17 cellular contexts compared by ENCODE assay signal in the genomic region with DNA sequence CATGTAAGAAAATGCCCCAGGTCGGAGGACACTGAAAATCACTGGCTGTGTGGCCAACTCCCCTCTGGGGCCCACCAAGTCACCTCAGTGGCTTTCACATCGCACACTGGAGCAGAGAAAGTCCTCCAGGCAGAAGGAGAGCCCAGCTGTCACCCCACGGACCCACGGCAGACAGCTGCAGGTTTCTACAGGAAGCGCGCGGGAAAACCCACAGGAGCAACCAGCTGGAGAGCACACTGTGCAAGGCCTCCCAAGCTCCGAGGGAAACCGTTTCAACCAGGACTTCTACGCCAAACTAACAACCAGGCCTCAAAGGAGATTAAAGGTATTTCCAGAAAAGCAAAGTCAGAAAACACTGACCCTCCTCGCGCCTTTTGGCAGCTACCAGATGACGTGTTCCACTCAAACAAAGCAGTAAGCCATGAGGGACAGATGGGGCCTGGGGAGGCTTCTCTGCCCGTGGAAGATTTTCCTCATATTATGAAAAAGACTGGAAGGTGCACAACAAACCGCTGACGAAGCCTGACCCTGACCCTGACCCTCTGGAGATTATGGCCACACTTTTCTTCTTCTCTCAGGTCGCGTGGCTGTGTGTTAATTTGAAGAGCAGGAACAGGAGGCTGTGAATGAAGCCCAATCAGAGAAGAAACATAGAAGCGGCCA.
"Had no signal": no experiment of that assay in that cellular context is flagged by ENCODE, and none has a peak within 500 bp of the region (broad histone marks: within the 10 kb centered on the region; RNA-seq: fewer than 3 reads in every experiment).

No MANE protein-coding gene starts in this region.

- H3K27me3 ChIP-seq: body of pancreas, right atrium auricular region, tibial artery had no signal

- H3K4me3 Mint-ChIP-seq: activated naive CD4-positive, alpha-beta T cell treated with anti-CD3 and anti-CD28 coated beads, Interleukin-2, amount 50 U/mL, for 24 hours; dendritic cell treated with granulocyte-macrophage colony-stimulating factor and Interleukin-4, amounts not matched to agents 40 ng/mL and 50 ng/mL, for 4 days; effector memory CD8-positive, alpha-beta T cell; stimulated activated effector memory CD8-positive, alpha-beta T cell treated with anti-CD3 and anti-CD28 coated beads, Interleukin-12 subunit alpha, Interleukin-12 subunit beta, amount 100 ng/mL, for 72 hours had no signal

- ATAC-seq: body of pancreas; effector memory CD8-positive, alpha-beta T cell; stimulated activated effector memory CD8-positive, alpha-beta T cell treated with anti-CD3 and anti-CD28 coated beads, Interleukin-12 subunit alpha, Interleukin-12 subunit beta, amount 100 ng/mL, for 72 hours had no signal

- H3K9me3 ChIP-seq: body of pancreas, right atrium auricular region, tibial artery had no signal

- H3K27me3 Mint-ChIP-seq: activated naive CD4-positive, alpha-beta T cell treated with anti-CD3 and anti-CD28 coated beads, Interleukin-2, amount 50 U/mL, for 24 hours; dendritic cell treated with granulocyte-macrophage colony-stimulating factor and Interleukin-4, amounts not matched to agents 40 ng/mL and 50 ng/mL, for 4 days; effector memory CD8-positive, alpha-beta T cell had no signal

- DNase-seq: activated CD4-positive, alpha-beta T cell treated with anti-CD3 and anti-CD28 coated beads, Interleukin-2, amount 50 U/mL, for 48 hours; activated CD4-positive, CD25-positive, alpha-beta regulatory T cell treated with anti-CD3 and anti-CD28 coated beads, Interleukin-2, amount 50 U/mL, for 72 hours; activated CD8-positive, alpha-beta memory T cell treated with anti-CD3 and anti-CD28 coated beads, Interleukin-2, amount 50 U/mL, for 48 hours; amniotic stem cell; cerebellar nuclear complex; effector memory CD8-positive, alpha-beta T cell; erythroblast; hippocampal formation; kidney glomerular epithelial cell; small intestine; T-helper 2 cell; tibial artery had no signal

- H3K9me3 Mint-ChIP-seq: activated naive CD4-positive, alpha-beta T cell treated with anti-CD3 and anti-CD28 coated beads, Interleukin-2, amount 50 U/mL, for 24 hours; dendritic cell treated with granulocyte-macrophage colony-stimulating factor and Interleukin-4, amounts not matched to agents 40 ng/mL and 50 ng/mL, for 4 days; effector memory CD8-positive, alpha-beta T cell; stimulated activated effector memory CD8-positive, alpha-beta T cell treated with anti-CD3 and anti-CD28 coated beads, Interleukin-12 subunit alpha, Interleukin-12 subunit beta, amount 100 ng/mL, for 72 hours had no signal

- H3K27ac ChIP-seq: body of pancreas, right atrium auricular region, tibial artery had no signal

- H3K4me3 ChIP-seq: body of pancreas, right atrium auricular region, tibial artery had no signal

- H3K27ac Mint-ChIP-seq: activated naive CD4-positive, alpha-beta T cell treated with anti-CD3 and anti-CD28 coated beads, Interleukin-2, amount 50 U/mL, for 24 hours; dendritic cell treated with granulocyte-macrophage colony-stimulating factor and Interleukin-4, amounts not matched to agents 40 ng/mL and 50 ng/mL, for 4 days; stimulated activated effector memory CD8-positive, alpha-beta T cell treated with anti-CD3 and anti-CD28 coated beads, Interleukin-12 subunit alpha, Interleukin-12 subunit beta, amount 100 ng/mL, for 72 hours had no signal

- H3K4me1 ChIP-seq: body of pancreas, right atrium auricular region, tibial artery had no signal
